ENCODE assay signal across 8 cellular contexts in the genomic region with DNA sequence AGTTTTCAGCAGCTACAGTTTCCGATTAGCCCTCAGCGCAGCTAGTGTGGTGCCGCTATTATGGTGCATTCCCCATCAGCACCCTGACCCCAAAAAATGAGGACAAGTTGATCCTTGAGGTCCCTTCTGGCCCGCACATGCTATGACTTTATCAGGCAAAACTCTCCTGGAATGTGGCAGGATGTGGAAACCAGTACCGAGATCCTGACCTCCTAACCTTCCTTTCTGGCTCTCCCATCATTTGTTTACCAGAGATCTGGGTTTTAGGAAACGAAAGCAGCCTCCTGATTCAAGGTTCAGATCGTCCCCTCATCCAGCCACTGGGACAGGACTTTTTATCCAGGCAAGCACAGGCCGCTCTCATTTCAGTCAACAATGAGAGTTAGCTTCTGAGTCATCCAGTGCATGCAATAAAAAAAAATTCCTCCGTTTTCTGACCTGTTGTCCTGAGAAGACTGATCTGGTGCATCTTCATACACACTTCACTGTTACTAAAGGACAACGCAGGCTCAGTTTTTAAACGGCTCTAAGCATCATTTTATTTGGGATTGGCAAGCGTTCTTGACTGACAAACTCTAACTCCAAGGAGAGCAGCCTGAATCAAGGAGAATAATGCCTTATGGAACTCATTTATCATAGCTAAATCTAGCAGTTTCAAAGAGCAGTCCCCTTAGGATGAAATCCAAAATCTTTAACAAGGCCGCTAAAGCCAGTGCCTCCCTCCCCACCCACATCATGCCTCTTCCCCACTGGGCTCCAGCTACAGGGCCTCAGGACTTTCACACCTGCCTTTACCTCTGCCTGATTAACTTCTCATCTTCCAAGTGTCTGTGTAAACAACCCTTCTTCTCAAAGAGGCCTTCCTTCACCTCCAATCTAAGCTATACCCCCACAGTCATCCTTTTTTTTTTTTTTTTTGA. TPM values are rescaled to one million over a fixed set of nuclear protein-coding genes. Genes with fewer than 3 reads are reported as not detected.
DNase-seq lines count a peak whose midpoint lies in the region; ATAC-seq and TF ChIP-seq lines count a peak whose summit lies in the region.
"Had no signal": no experiment of that assay in that cellular context is flagged by ENCODE, and none has a peak within 500 bp of the region (broad histone marks: within the 10 kb centered on the region; RNA-seq: fewer than 3 reads in every experiment).

No MANE protein-coding gene starts in this region.

- peak; percentile 97 for DNase-seq in M059J (ENCODE audit: low read depth)
- DNase-seq in endodermal cell: no peak
- peak; percentile 61 to 84 for DNase-seq in uterus
- DNase-seq in HUDEP-2 (lab: John Stamatoyannopoulos, UW; ENCODE audit: unreplicated experiment in 76 of 76): no peak
- DNase-seq in stimulated activated naive CD8-positive, alpha-beta T cell treated with anti-CD3 and anti-CD28 coated beads, Interleukin-15, Interleukin-2, amounts not matched to agents 100 U/mL and 50 U/mL, for 24 hours: no peak
- no peak for DNase-seq in foreskin melanocyte
- DNase-seq: effector memory CD4-positive, alpha-beta T cell had no signal

- no peak for ATAC-seq in stimulated activated naive CD8-positive, alpha-beta T cell treated with anti-CD3 and anti-CD28 coated beads, Interleukin-15, Interleukin-2, amounts not matched to agents 100 U/mL and 50 U/mL, for 24 hours

- peaks cover 71% of the 10 kb centered on the region for H3K36me3 ChIP-seq in endodermal cell (ENCODE audit: control insufficient read depth, insufficient read depth, low read length)
- peaks cover 31% of the 10 kb centered on the region for H3K36me3 ChIP-seq in mesodermal cell (ENCODE audit: control insufficient read depth, insufficient read depth, low read length)
- no peaks in the 10 kb centered on the region for H3K36me3 ChIP-seq in uterus

- no peaks in the 10 kb centered on the region for H3K27me3 Mint-ChIP-seq in endodermal cell (ENCODE audit: insufficient read depth)

- H3K27ac ChIP-seq in endodermal cell (ENCODE audit: low read depth, low read length) (no peak overlapping the region), mesodermal cell (ENCODE audit: low read depth, low read length, severe bottlenecking) (peak overlapping the region; percentile 71), uterus (peak overlapping the region; percentile 92)

- H3K4me1 Mint-ChIP-seq in endodermal cell: peaks cover 42% of the 10 kb centered on the region

- TF ChIP-seq POLR2A in uterus (IDR thresholded peaks at IDR 0.05): peak in 1 of 2 donors; percentile 61

- H3K4me3 ChIP-seq in endodermal cell (ENCODE audit: low read length) (peak overlapping the region; percentile 65), mesodermal cell (ENCODE audit: extremely low read depth, insufficient read depth, low read length, poor library complexity, severe bottlenecking) (no peak overlapping the region), uterus (no peak overlapping the region)

- peaks cover 32% of the 10 kb centered on the region for H3K36me3 Mint-ChIP-seq in endodermal cell (ENCODE audit: low read depth)

- H3K4me1 ChIP-seq in endodermal cell (ENCODE audit: control insufficient read depth, insufficient read depth, low read length) (peaks cover 14% of the 10 kb centered on the region), mesodermal cell (ENCODE audit: control insufficient read depth, insufficient read depth, low read length, poor library complexity, severe bottlenecking) (peaks cover 32% of the 10 kb centered on the region), uterus (peaks cover 0 to 14% of the 10 kb centered on the region in 2 donors)

- TF ChIP-seq CTCF in endodermal cell (conservative IDR thresholded peaks at IDR 0.05) (no peak), uterus (IDR thresholded peaks at IDR 0.05) (no peak)

- H3K27me3 ChIP-seq in endodermal cell (ENCODE audit: control insufficient read depth, insufficient read depth, low read length, poor library complexity, severe bottlenecking) (no peaks in the 10 kb centered on the region), uterus (no peaks in the 10 kb centered on the region)

- WGBS in endodermal cell (ENCODE audit: insufficient coverage in 1 of 2, insufficient read length in 1 of 2), 2 experiments: 88 to 93% methylated on average over 13 of the region's 13 CpGs
- WGBS in mesodermal cell (ENCODE audit: insufficient coverage in 2 of 2), 2 experiments: 80 to 83% methylated on average over 12 to 13 of the region's 13 CpGs

- peak overlapping the region; percentile 11 for H3K9ac ChIP-seq in endodermal cell (ENCODE audit: extremely low read depth, low read length, poor library complexity, severe bottlenecking)

- intact Hi-C loops in uterus (cut with DNase I; ENCODE audit: low total_unique reads): no loop called here

- peak overlapping the region; percentile 4 for H3K4me3 Mint-ChIP-seq in endodermal cell

- H3K9me3 Mint-ChIP-seq in endodermal cell: peaks cover 4% of the 10 kb centered on the region

- peak overlapping the region; percentile 50 for H3K27ac Mint-ChIP-seq in endodermal cell

- H3K9me3 ChIP-seq in endodermal cell (ENCODE audit: control insufficient read depth, low read length) (peaks cover 7% of the 10 kb centered on the region), mesodermal cell (ENCODE audit: control insufficient read depth, low read length) (no peaks in the 10 kb centered on the region), uterus (no peaks in the 10 kb centered on the region)

RNA-seq across cellular contexts. Expression of gene PDLIM1, which starts 17.1 kb away (rescaled TPM):
- total RNA-seq in M059J (2014; rRNA removed; shearing (Covaris generic)): 55.3 and 69.1 TPM in 2 replicates
- 100 to 1,000 TPM in 1 of 2 donors, 10 to 100 TPM in 1; 93.9 to 158 TPM for total RNA-seq in endodermal cell
- 133 TPM for polyA plus RNA-seq in endodermal cell (2013, experiment 1 of 2)
- polyA plus RNA-seq in endodermal cell (2013, experiment 2 of 2): 133 TPM
- polyA plus RNA-seq in mesodermal cell (2013, experiment 1 of 2): 168 TPM
- 163 TPM for polyA plus RNA-seq in mesodermal cell (2013, experiment 2 of 2)
- 100 to 1,000 TPM in 2 of 4 donors, 10 to 100 TPM in 2; 14.0 to 192 (median 86.7) TPM for total RNA-seq in uterus

Comparison
In these comparisons a context has a peak if more than half of its experiments do, and no peak if none do; other contexts are left out.
1. DNase-seq: peak in M059J (single experiment) and uterus (2 of 2); none in endodermal cell (single experiment), HUDEP-2 (0 of 76), stimulated activated naive CD8-positive, alpha-beta T cell treated with anti-CD3 and anti-CD28 coated beads, Interleukin-15, Interleukin-2, amounts not matched to agents 100 U/mL and 50 U/mL, for 24 hours (single experiment) and foreskin melanocyte (single experiment).